In the genomic region with DNA sequence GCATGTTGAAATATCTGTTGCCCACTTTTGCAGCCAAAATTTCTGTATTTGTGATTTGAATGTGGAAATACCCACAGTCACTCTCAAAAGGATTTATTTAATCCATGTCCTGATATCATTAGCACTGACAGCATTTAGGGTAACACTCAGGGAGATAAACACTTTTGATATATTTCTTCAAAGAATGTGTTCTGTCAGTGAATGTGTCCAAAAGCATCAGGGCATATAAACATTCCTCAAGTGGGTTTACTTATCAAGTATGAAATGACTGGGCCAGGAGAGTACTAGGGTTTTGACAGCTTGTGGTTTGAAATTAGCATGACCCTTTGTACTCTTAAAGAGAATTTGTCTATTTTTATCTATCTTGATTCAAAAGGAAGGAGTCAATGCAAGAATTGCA, we compare ENCODE assay signal across 15 cellular contexts.
A peak's percentile ranks its signal among the peaks of the same experiment; 100 is the strongest.
DNase-seq lines count a peak whose midpoint lies in the region; ATAC-seq and TF ChIP-seq lines count a peak whose summit lies in the region.
"Had no signal": no experiment of that assay in that cellular context is flagged by ENCODE, and none has a peak within 500 bp of the region (broad histone marks: within the 10 kb centered on the region; RNA-seq: fewer than 3 reads in every experiment).

No MANE protein-coding gene starts in this region.

- no peak for ATAC-seq in HG02588 (IDR thresholded peaks at IDR 0.05; ENCODE audit: unreplicated experiment)
- ATAC-seq: GM12878, HCT116 had no signal

- CTCF ChIA-PET in CD4-positive, alpha-beta memory T cell (lab: Charles Lee; ENCODE audit: partially characterized antibody) = no interaction called here

- H3K4me3 ChIP-seq in mesenchymal stem cell (ENCODE audit: insufficient read depth in 1 of 2, low read depth in 1 of 2, low read length in 2 of 2) = no peak overlapping the region
- H3K4me3 ChIP-seq in retinal pigment epithelial cell (ENCODE audit: low read length) = no peak overlapping the region
- no peak overlapping the region for H3K4me3 ChIP-seq in CD4-positive, alpha-beta memory T cell (ENCODE audit: low read length in 2 of 2)
- H3K4me3 ChIP-seq: BLaER1 treated with 17β-estradiol and CSF1 and Interleukin-3, amounts not matched to agents 10 nM and 100 nM; GM12878; GM23248 had no signal

- H3K36me3 Mint-ChIP-seq in CD4-positive, alpha-beta memory T cell = no peaks in the 10 kb centered on the region
- H3K36me3 Mint-ChIP-seq: CD4-positive, CD25-positive, alpha-beta regulatory T cell had no signal

- H2BK12ac ChIP-seq in mesenchymal stem cell (ENCODE audit: low read length in 2 of 2) = no peak overlapping the region

- H3K36me3 ChIP-seq in mesenchymal stem cell (ENCODE audit: control insufficient read depth in 1 of 2, insufficient read depth in 2 of 2, low read depth in 1 of 2, low read length in 2 of 2) = no peaks in the 10 kb centered on the region
- no peaks in the 10 kb centered on the region for H3K36me3 ChIP-seq in CD4-positive, alpha-beta memory T cell (ENCODE audit: insufficient read depth, low read length)
- H3K36me3 ChIP-seq: BLaER1 treated with 17β-estradiol and CSF1 and Interleukin-3, amounts not matched to agents 10 nM and 100 nM had no signal

- DNase-seq in NCI-H226 (peak; percentile 71), astrocyte of the hippocampus (ENCODE audit: low read depth, low spot score) (peak; percentile 4), mesenchymal stem cell (peak; percentile 19), retinal pigment epithelial cell (ENCODE audit: low read depth) (peak; percentile 11), AG20443 (ENCODE audit: low spot score) (no peak)
- no peak for DNase-seq in CD4-positive, alpha-beta memory T cell
- DNase-seq: Calu3; CD4-positive, CD25-positive, alpha-beta regulatory T cell; DMS79; GM23248 had no signal

- H3K14ac ChIP-seq in mesenchymal stem cell (ENCODE audit: low read length in 2 of 2) = no peak overlapping the region

- no peaks in the 10 kb centered on the region for H3K79me1 ChIP-seq in mesenchymal stem cell (replicated peaks; ENCODE audit: low read length, poor library complexity, severe bottlenecking)

- no peak overlapping the region for H3K9ac ChIP-seq in mesenchymal stem cell (ENCODE audit: low read length)
- H3K9ac ChIP-seq: BLaER1 treated with 17β-estradiol and CSF1 and Interleukin-3, amounts not matched to agents 10 nM and 100 nM; GM23248 had no signal

- H3K27ac Mint-ChIP-seq in CD4-positive, alpha-beta memory T cell = no peak overlapping the region
- H3K27ac Mint-ChIP-seq: CD4-positive, CD25-positive, alpha-beta regulatory T cell; IgD-negative memory B cell had no signal

- H3K9me3 ChIP-seq in mesenchymal stem cell (ENCODE audit: control insufficient read depth, low read length) = peaks cover 2% of the 10 kb centered on the region
- no peaks in the 10 kb centered on the region for H3K9me3 ChIP-seq in CD4-positive, alpha-beta memory T cell (ENCODE audit: control insufficient read depth in 1 of 2, low read length in 2 of 2)

- POLR2A ChIA-PET in CD4-positive, alpha-beta memory T cell (lab: Charles Lee; ENCODE audit: partially characterized antibody) = no interaction called here

- no peak overlapping the region for H3K18ac ChIP-seq in mesenchymal stem cell (ENCODE audit: low read depth in 1 of 2, low read length in 2 of 2)

- no peak overlapping the region for H3K4me3 Mint-ChIP-seq in CD4-positive, alpha-beta memory T cell
- H3K4me3 Mint-ChIP-seq: CD4-positive, CD25-positive, alpha-beta regulatory T cell; IgD-negative memory B cell had no signal

- H2BK5ac ChIP-seq in mesenchymal stem cell (ENCODE audit: low read depth, low read length, poor library complexity, severe bottlenecking) = no peak overlapping the region

- H3K4me1 ChIP-seq in mesenchymal stem cell (ENCODE audit: control insufficient read depth, insufficient read depth, low read depth, low read length) = no peaks in the 10 kb centered on the region
- H3K4me1 ChIP-seq in CD4-positive, alpha-beta memory T cell (ENCODE audit: insufficient read depth, low read length) = no peaks in the 10 kb centered on the region
- H3K4me1 ChIP-seq: BLaER1 treated with 17β-estradiol and CSF1 and Interleukin-3, amounts not matched to agents 10 nM and 100 nM had no signal

- H3K27me3 ChIP-seq in mesenchymal stem cell (ENCODE audit: control insufficient read depth in 1 of 2, insufficient read depth in 1 of 2, low read length in 2 of 2) = no peaks in the 10 kb centered on the region
- H3K27me3 ChIP-seq in CD4-positive, alpha-beta memory T cell (ENCODE audit: insufficient read depth, low read length) = no peaks in the 10 kb centered on the region
- H3K27me3 ChIP-seq: BLaER1 treated with 17β-estradiol and CSF1 and Interleukin-3, amounts not matched to agents 10 nM and 100 nM had no signal

- no peak overlapping the region for H3K4ac ChIP-seq in mesenchymal stem cell (ENCODE audit: low read depth in 1 of 2, low read length in 2 of 2)

- H3K27me3 Mint-ChIP-seq in CD4-positive, alpha-beta memory T cell = no peaks in the 10 kb centered on the region
- H3K27me3 Mint-ChIP-seq: CD4-positive, CD25-positive, alpha-beta regulatory T cell; IgD-negative memory B cell had no signal

- H2BK15ac ChIP-seq in mesenchymal stem cell (ENCODE audit: low read depth, poor library complexity, severe bottlenecking) = no peak overlapping the region

- H2BK120ac ChIP-seq in mesenchymal stem cell (ENCODE audit: low read depth, low read length) = no peak overlapping the region

- no peak overlapping the region for H3K27ac ChIP-seq in mesenchymal stem cell (ENCODE audit: low read length, poor library complexity, severe bottlenecking)
- H3K27ac ChIP-seq in CD4-positive, alpha-beta memory T cell (ENCODE audit: low read depth, low read length) = no peak overlapping the region
- H3K27ac ChIP-seq: BLaER1 treated with 17β-estradiol and CSF1 and Interleukin-3, amounts not matched to agents 10 nM and 100 nM; GM23248 had no signal

- no peak overlapping the region for H2AFZ ChIP-seq in mesenchymal stem cell (ENCODE audit: low read depth, low read length)
- H2AFZ ChIP-seq: GM23248 had no signal

- TF ChIP-seq CTCF in retinal pigment epithelial cell (conservative IDR thresholded peaks at IDR 0.05; ENCODE audit: low read depth, low read length) = no peak

- H4K91ac ChIP-seq in mesenchymal stem cell (ENCODE audit: low read length) = no peak overlapping the region

- peaks cover 0 to 16% (median 4%) of the 10 kb centered on the region in 8 donors for H3K9me3 Mint-ChIP-seq in CD4-positive, alpha-beta memory T cell

- H3K4me2 ChIP-seq in mesenchymal stem cell (ENCODE audit: low read length, poor library complexity, severe bottlenecking) = no peak overlapping the region
- H3K4me2 ChIP-seq: BLaER1 treated with 17β-estradiol and CSF1 and Interleukin-3, amounts not matched to agents 10 nM and 100 nM had no signal

- no peak overlapping the region for H3K23ac ChIP-seq in mesenchymal stem cell (ENCODE audit: low read length in 2 of 2)

- H3K4me1 Mint-ChIP-seq in CD4-positive, alpha-beta memory T cell = no peaks in the 10 kb centered on the region
- H3K4me1 Mint-ChIP-seq: CD4-positive, CD25-positive, alpha-beta regulatory T cell had no signal

- H4K8ac ChIP-seq in mesenchymal stem cell (ENCODE audit: low read length) = no peak overlapping the region

- no peak overlapping the region for H2AK5ac ChIP-seq in mesenchymal stem cell (ENCODE audit: low read length, severe bottlenecking)

- intact Hi-C loops in CD4-positive, alpha-beta memory T cell (cut with micrococcal nuclease) = no loop called here

Comparison
In these comparisons a context has a peak if more than half of its experiments do, and no peak if none do; other contexts are left out.
1. DNase-seq: peak in NCI-H226 (single experiment), astrocyte of the hippocampus (single experiment), mesenchymal stem cell (single experiment) and retinal pigment epithelial cell (single experiment); none in CD4-positive, alpha-beta memory T cell (0 of 5) and AG20443 (single experiment).